Comparison of ENCODE assay signal across 32 cellular contexts in the genomic region with DNA sequence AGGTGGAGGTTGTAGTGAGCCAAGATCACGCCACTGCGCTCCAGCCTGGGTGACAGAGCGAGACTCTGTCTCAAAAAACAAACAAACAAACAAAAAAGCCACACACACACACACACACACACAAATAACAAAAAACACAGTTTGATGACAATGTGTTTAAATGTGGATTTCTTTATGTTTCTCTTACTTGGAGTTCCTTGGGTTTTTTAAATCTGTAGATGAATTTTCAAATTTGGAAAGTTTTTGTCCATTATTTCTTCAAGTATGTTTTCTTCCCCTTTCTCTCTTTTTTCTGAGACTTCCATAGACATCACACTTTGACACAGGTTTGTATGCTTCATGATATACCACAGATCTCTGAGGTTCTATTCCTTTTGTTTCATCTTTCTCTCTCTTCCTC. TPM values are rescaled to one million over a fixed set of nuclear protein-coding genes. Genes with fewer than 3 reads are reported as not detected.
"Had no signal": no experiment of that assay in that cellular context is flagged by ENCODE, and none has a peak within 500 bp of the region (broad histone marks: within the 10 kb centered on the region; RNA-seq: fewer than 3 reads in every experiment).

No MANE protein-coding gene starts in this region.

- H3K9me3 ChIP-seq: adrenal gland, ascending aorta, body of pancreas, breast epithelium had no signal

- DNase-seq: activated effector memory CD4-positive, alpha-beta T cell treated with anti-CD3 and anti-CD28 coated beads, Interleukin-2, amount 50 U/mL, for 16 hours; activated effector memory CD4-positive, alpha-beta T cell treated with Interleukin-2 at 50 U/mL for 16 hours; activated gamma-delta T cell; activated gamma-delta T cell treated with Interleukin-2 at 50 U/mL for 16 hours; activated naive CD4-positive, alpha-beta T cell; activated naive CD4-positive, alpha-beta T cell treated with anti-CD3 and anti-CD28 coated beads for 36 hours; activated naive CD4-positive, alpha-beta T cell treated with anti-CD3 and anti-CD28 coated beads, Interleukin-2, amount 10 ng/mL, durations not matched to agents 7 days and 5 days; activated naive CD4-positive, alpha-beta T cell treated with anti-CD3 and anti-CD28 coated beads, Interleukin-2, amount 50 U/mL, for 16 hours; activated naive CD4-positive, alpha-beta T cell treated with Interleukin-2 at 50 U/mL for 16 hours; activated naive CD8-positive, alpha-beta T cell treated with anti-CD3 and anti-CD28 coated beads for 36 hours; activated naive CD8-positive, alpha-beta T cell treated with anti-CD3 and anti-CD28 coated beads, Interleukin-2, amount 10 ng/mL, durations not matched to agents 7 days and 5 days; activated naive CD8-positive, alpha-beta T cell treated with anti-CD3 and anti-CD28 coated beads, Interleukin-2, amount 50 U/mL, for 24 hours; activated T-cell treated with anti-CD3 and anti-CD28 coated beads, Interleukin-2, amount 50 U/mL, for 4 hours; activated T-cell treated with anti-CD3 and anti-CD28 coated beads, Interleukin-2, amount 50 U/mL, for 48 hours; activated T-cell treated with anti-CD3 and anti-CD28 coated beads, Interleukin-2, amount 50 U/mL, for 72 hours; adrenal gland; amniotic stem cell; amygdala; anterior cingulate cortex; aorta; body of pancreas; brain microvascular endothelial cell; caudate nucleus; central memory CD4-positive, alpha-beta T cell; cerebellar nuclear complex had no signal

- H3K4me3 ChIP-seq: adrenal gland, ascending aorta, body of pancreas, breast epithelium, cardiac muscle cell had no signal

- H3K27ac ChIP-seq: adrenal gland, ascending aorta, body of pancreas, brain microvascular endothelial cell, breast epithelium, cardiac muscle cell had no signal

- FAIRE-seq: astrocyte, bronchial epithelial cell had no signal

- H3K27me3 ChIP-seq: ascending aorta, body of pancreas had no signal

- H3K36me3 ChIP-seq: adrenal gland, ascending aorta, brain microvascular endothelial cell, breast epithelium, cardiac muscle cell had no signal

- ATAC-seq: activated T-cell treated with anti-CD3 and anti-CD28 coated beads, Interleukin-2, amount 50 U/mL, for 4 hours; body of pancreas had no signal

- H3K4me1 ChIP-seq: adrenal gland, ascending aorta, body of pancreas, breast epithelium had no signal

RNA-seq across cellular contexts. Expression of gene HPCAL4, which starts 35.4 kb away (rescaled TPM):
- total RNA-seq: aorta, ascending aorta, breast epithelium, chondrocyte had no signal
- polyA plus RNA-seq: aorta had no signal

RNA-seq across cellular contexts. Expression of gene OXCT2, which starts 44.5 kb away (rescaled TPM):
- total RNA-seq: ascending aorta, chondrocyte had no signal
- polyA plus RNA-seq: cardiac muscle cell had no signal

RNA-seq across cellular contexts. Expression of gene NT5C1A, which starts 54.7 kb away (rescaled TPM):
- total RNA-seq: activated naive CD4-positive, alpha-beta T cell treated with anti-CD3 and anti-CD28 coated beads for 36 hours; activated naive CD8-positive, alpha-beta T cell treated with anti-CD3 and anti-CD28 coated beads, Interleukin-2, amount 10 ng/mL, durations not matched to agents 7 days and 5 days; activated T-cell treated with anti-CD3 and anti-CD28 coated beads, Interleukin-2, amount 50 U/mL, for 4 hours; activated T-helper 17 cell treated with anti-CD3 and anti-CD28 coated beads, Interleukin-2, amount 50 U/mL, for 72 hours; ascending aorta; bronchial epithelial cell; cardiac muscle cell had no signal
